ENCODE assay signal across 20 cellular contexts in genomic region chr12:116808113-116808786, GRCh38.
"Had no signal": no experiment of that assay in that cellular context is flagged by ENCODE, and none has a peak within 500 bp of the region (broad histone marks: within the 10 kb centered on the region; RNA-seq: fewer than 3 reads in every experiment).

No MANE protein-coding gene starts in this region.

- ATAC-seq: activated CD4-positive, CD25-positive, alpha-beta regulatory T cell treated with anti-CD3 and anti-CD28 coated beads, Interleukin-2, amount 50 U/mL, for 24 hours; activated CD8-positive, alpha-beta T cell treated with anti-CD3 and anti-CD28 coated beads, Interleukin-2, amount 10 ng/mL, durations not matched to agents 7 days and 5 days; effector memory CD8-positive, alpha-beta T cell; left ventricle myocardium superior had no signal

- H3K9me3 Mint-ChIP-seq: activated CD4-positive, alpha-beta T cell treated with anti-CD3 and anti-CD28 coated beads, Interleukin-2, amount 10 ng/mL, durations not matched to agents 7 days and 5 days; activated naive CD8-positive, alpha-beta T cell treated with anti-CD3 and anti-CD28 coated beads, Interleukin-2, amount 10 ng/mL, durations not matched to agents 7 days and 5 days; activated T-cell treated with anti-CD3 and anti-CD28 coated beads, Interleukin-2, amount 50 U/mL, for 24 hours; activated T-helper 2 cell treated with anti-CD3 and anti-CD28 coated beads, Interferon-gamma antibody, Interleukin-2, Interleukin-4, amounts not matched to agents 10 μg/mL and 5 μg/mL and 100 μg/mL, durations not matched to agents 14 hours and 24 hours and 36 hours; effector memory CD8-positive, alpha-beta T cell; immature natural killer cell; neural crest cell; stimulated activated naive CD8-positive, alpha-beta T cell treated with anti-CD3 and anti-CD28 coated beads, Interleukin-15, Interleukin-2, amounts not matched to agents 100 ng/mL and 50 ng/mL, for 24 hours had no signal

- H3K4me3 ChIP-seq: cardiac muscle cell, right atrium auricular region, suprapubic skin, transverse colon, vagina had no signal

- DNase-seq: activated CD4-positive, alpha-beta T cell treated with anti-CD3 and anti-CD28 coated beads, Interleukin-2, amount 10 ng/mL, durations not matched to agents 7 days and 5 days; activated CD8-positive, alpha-beta T cell treated with anti-CD3 and anti-CD28 coated beads, Interleukin-2, amount 10 ng/mL, durations not matched to agents 7 days and 5 days; activated naive CD4-positive, alpha-beta T cell treated with Interleukin-2 at 50 U/mL for 16 hours; activated naive CD8-positive, alpha-beta T cell treated with anti-CD3 and anti-CD28 coated beads, Interleukin-2, amount 10 ng/mL, durations not matched to agents 7 days and 5 days; activated T-cell treated with anti-CD3 and anti-CD28 coated beads, Interleukin-2, amount 50 U/mL, for 24 hours; amygdala; effector memory CD8-positive, alpha-beta T cell; immature natural killer cell; kidney glomerular epithelial cell; left ventricle myocardium superior; transverse colon had no signal

- H3K27me3 Mint-ChIP-seq: activated CD4-positive, alpha-beta T cell treated with anti-CD3 and anti-CD28 coated beads, Interleukin-2, amount 10 ng/mL, durations not matched to agents 7 days and 5 days; activated naive CD8-positive, alpha-beta T cell treated with anti-CD3 and anti-CD28 coated beads, Interleukin-2, amount 10 ng/mL, durations not matched to agents 7 days and 5 days; activated T-cell treated with anti-CD3 and anti-CD28 coated beads, Interleukin-2, amount 50 U/mL, for 24 hours; effector memory CD8-positive, alpha-beta T cell; progenitor cell of endocrine pancreas; stimulated activated naive CD8-positive, alpha-beta T cell treated with anti-CD3 and anti-CD28 coated beads, Interleukin-15, Interleukin-2, amounts not matched to agents 100 ng/mL and 50 ng/mL, for 24 hours had no signal

- H3K36me3 ChIP-seq: cardiac muscle cell, right atrium auricular region, suprapubic skin, transverse colon, vagina had no signal

- H3K27ac ChIP-seq: cardiac muscle cell, right atrium auricular region, suprapubic skin, transverse colon, vagina had no signal

- H3K9me3 ChIP-seq: right atrium auricular region, suprapubic skin, transverse colon, vagina had no signal

- H3K4me1 Mint-ChIP-seq: immature natural killer cell, neural crest cell had no signal

- H3K27me3 ChIP-seq: cardiac muscle cell, right atrium auricular region, suprapubic skin, transverse colon, vagina had no signal

- H3K4me3 Mint-ChIP-seq: activated CD4-positive, alpha-beta T cell treated with anti-CD3 and anti-CD28 coated beads, Interleukin-2, amount 10 ng/mL, durations not matched to agents 7 days and 5 days; activated CD8-positive, alpha-beta T cell treated with anti-CD3 and anti-CD28 coated beads, Interleukin-2, amount 10 ng/mL, durations not matched to agents 7 days and 5 days; activated naive CD8-positive, alpha-beta T cell treated with anti-CD3 and anti-CD28 coated beads, Interleukin-2, amount 10 ng/mL, durations not matched to agents 7 days and 5 days; activated T-cell treated with anti-CD3 and anti-CD28 coated beads, Interleukin-2, amount 50 U/mL, for 24 hours; effector memory CD8-positive, alpha-beta T cell; immature natural killer cell; neural crest cell; stimulated activated naive CD8-positive, alpha-beta T cell treated with anti-CD3 and anti-CD28 coated beads, Interleukin-15, Interleukin-2, amounts not matched to agents 100 ng/mL and 50 ng/mL, for 24 hours had no signal

- H3K27ac Mint-ChIP-seq: activated CD4-positive, alpha-beta T cell treated with anti-CD3 and anti-CD28 coated beads, Interleukin-2, amount 10 ng/mL, durations not matched to agents 7 days and 5 days; activated CD8-positive, alpha-beta T cell treated with anti-CD3 and anti-CD28 coated beads, Interleukin-2, amount 10 ng/mL, durations not matched to agents 7 days and 5 days; activated naive CD8-positive, alpha-beta T cell treated with anti-CD3 and anti-CD28 coated beads, Interleukin-2, amount 10 ng/mL, durations not matched to agents 7 days and 5 days; activated T-cell treated with anti-CD3 and anti-CD28 coated beads, Interleukin-2, amount 50 U/mL, for 24 hours; activated T-helper 2 cell treated with anti-CD3 and anti-CD28 coated beads, Interferon-gamma antibody, Interleukin-2, Interleukin-4, amounts not matched to agents 10 μg/mL and 5 μg/mL and 100 μg/mL, durations not matched to agents 14 hours and 24 hours and 36 hours; effector memory CD8-positive, alpha-beta T cell; immature natural killer cell; stimulated activated naive CD8-positive, alpha-beta T cell treated with anti-CD3 and anti-CD28 coated beads, Interleukin-15, Interleukin-2, amounts not matched to agents 100 ng/mL and 50 ng/mL, for 24 hours had no signal

- H3K36me3 Mint-ChIP-seq: immature natural killer cell had no signal

- H3K4me1 ChIP-seq: right atrium auricular region, transverse colon, vagina had no signal
